In genomic region chr10:77350711-77351119, GRCh38 we compare ENCODE assay signal across 9 cellular contexts.
DNase-seq lines count a peak whose midpoint lies in the region; ATAC-seq and TF ChIP-seq lines count a peak whose summit lies in the region.
"Had no signal": no experiment of that assay in that cellular context is flagged by ENCODE, and none has a peak within 500 bp of the region (broad histone marks: within the 10 kb centered on the region; RNA-seq: fewer than 3 reads in every experiment).

No MANE protein-coding gene starts in this region.

- TF ChIP-seq POLR2A in IMR-90 (IDR thresholded peaks at IDR 0.05; ENCODE audit: low read depth, low read length): 0 out of 2 replicates have a peak, but pooled peaks have one; percentile 26

- H2BK5ac ChIP-seq in IMR-90 (ENCODE audit: low read depth, low read length, poor library complexity, severe bottlenecking): peak overlapping the region; percentile 84

- peak overlapping the region; percentile 90 for H2BK20ac ChIP-seq in IMR-90 (ENCODE audit: low read depth, low read length)

- ATAC-seq in IMR-90 (ENCODE audit: low read depth) (peak; percentile 94), HG02840 (IDR thresholded peaks at IDR 0.05; ENCODE audit: low FRiP score, unreplicated experiment) (no peak), HG03354 (IDR thresholded peaks at IDR 0.05; ENCODE audit: poor library complexity, severe bottlenecking, unreplicated experiment) (no peak)

- peak overlapping the region; percentile 95; the same call in 1 of the 3 replicates for H2BK15ac ChIP-seq in IMR-90 (ENCODE audit: low read depth, low read length)

- H3K9me1 ChIP-seq in IMR-90 (ENCODE audit: insufficient read depth, low read length): peaks cover 18% of the 10 kb centered on the region

- BruUV-seq in IMR-90 (replicated peaks; lab: Mats Ljungman, UMichigan) (no TSS peak), mammary epithelial cell (replicated peaks; lab: Mats Ljungman, UMichigan) (no TSS peak)

- H3K18ac ChIP-seq in IMR-90 (ENCODE audit: low read depth, low read length): no peak overlapping the region; the same call in 1 of the 2 replicates

- H3K27me3 ChIP-seq in IMR-90 (ENCODE audit: control insufficient read depth, insufficient read depth, low read length) (no peaks in the 10 kb centered on the region), mammary epithelial cell (ENCODE audit: insufficient read depth, low read length) (no peaks in the 10 kb centered on the region), osteoblast (ENCODE audit: insufficient read depth, low read length) (no peaks in the 10 kb centered on the region)

- H3K4me1 ChIP-seq in IMR-90 (ENCODE audit: control insufficient read depth, insufficient read depth, low read length) (peaks cover 16% of the 10 kb centered on the region), mammary epithelial cell (ENCODE audit: insufficient read depth, low read length) (peaks cover 40% of the 10 kb centered on the region), osteoblast (ENCODE audit: insufficient read depth, low read length) (peaks cover 44% of the 10 kb centered on the region)

- no peak overlapping the region for H4K5ac ChIP-seq in IMR-90 (ENCODE audit: low read depth, low read length)

- no peak overlapping the region for H3K27ac ChIP-seq in IMR-90 (ENCODE audit: insufficient read depth, low read length)
- peak overlapping the region; percentile 69 for H3K27ac ChIP-seq in mammary epithelial cell (ENCODE audit: insufficient read depth, low read depth, low read length)
- peak overlapping the region; percentile 98 for H3K27ac ChIP-seq in osteoblast (ENCODE audit: low read depth, low read length)

- intact Hi-C loops in IMR-90 (cut with micrococcal nuclease) (loop anchor here (5.0 kb wide), 1 partner anchor 172 kb away; no protein-coding TSS in a partner anchor), mammary epithelial cell (cut with micrococcal nuclease) (loop anchor here (2.0 to 10.0 kb wide), 3 partner anchors 42 to 186 kb away; no protein-coding TSS in a partner anchor)

- POLR2A ChIA-PET in IMR-90 (lab: Charles Lee; ENCODE audit: unreplicated experiment): interaction anchor here (1.0 kb wide), 1 partner anchor 43 kb away, joined by 5 read pairs; no protein-coding TSS in a partner anchor

- peak overlapping the region; percentile 23; the same call in 1 of the 2 replicates for H3K4me2 ChIP-seq in IMR-90 (ENCODE audit: low read depth, low read length)
- peak overlapping the region; percentile 59 for H3K4me2 ChIP-seq in mammary epithelial cell (ENCODE audit: insufficient read depth, low read depth, low read length)
- peak overlapping the region; percentile 73 for H3K4me2 ChIP-seq in osteoblast (ENCODE audit: insufficient read depth, low read length)

- no peaks in the 10 kb centered on the region for H4K20me1 ChIP-seq in IMR-90 (ENCODE audit: insufficient read depth, low read length)
- H4K20me1 ChIP-seq in mammary epithelial cell (ENCODE audit: insufficient read depth, low read length): no peaks in the 10 kb centered on the region
- no peaks in the 10 kb centered on the region for H4K20me1 ChIP-seq in osteoblast (ENCODE audit: insufficient read depth, low read length)

- H2BK120ac ChIP-seq in IMR-90 (ENCODE audit: low read depth, low read length): peak overlapping the region; percentile 97

- in situ Hi-C loops in IMR-90 (cut with MboI; ENCODE audit: low sequenced_read_pairs) (no loop called here), mammary epithelial cell (cut with MboI; ENCODE audit: low sequenced_read_pairs in 2 of 2) (no loop called here)

- DNase-seq in COLO829 (ENCODE audit: low spot score) (peak; percentile 89), IMR-90 (peak; percentile 100), mammary epithelial cell (peak; percentile 98), osteoblast (ENCODE audit: insufficient read length, low spot score, missing footprints) (peak; percentile 94), NCI-H524 (lab: John Stamatoyannopoulos, UW) (no peak), GM10266 (ENCODE audit: extremely low spot score) (no peak)
- DNase-seq: heart right ventricle had no signal

- TF ChIP-seq CTCF in IMR-90 (conservative IDR thresholded peaks at IDR 0.05; ENCODE audit: low read depth, low read length) (0 out of 2 replicates have a peak, but pooled peaks have one; percentile 31), mammary epithelial cell (conservative IDR thresholded peaks at IDR 0.05 in 1 of 2, IDR thresholded peaks at IDR 0.05 in 1 of 2; ENCODE audit: extremely low read depth in 1 of 2, insufficient read depth in 1 of 2, low read depth in 1 of 2, low read length in 2 of 2) (peak in 1 of 2 donors; percentile 27), osteoblast (IDR thresholded peaks at IDR 0.05; ENCODE audit: extremely low read depth, low read depth, low read length) (peak; percentile 23), GM10266 (IDR thresholded peaks at IDR 0.05; ENCODE audit: control insufficient read depth, insufficient read depth, low read depth, missing control alignments) (no peak)

- peak overlapping the region; percentile 15; the same call in 1 of the 2 replicates for H3K23ac ChIP-seq in IMR-90 (ENCODE audit: low read depth, low read length)

- H2AFZ ChIP-seq in IMR-90 (replicated peaks; ENCODE audit: low read length, poor library complexity): peak overlapping the region; percentile 35
- no peak overlapping the region for H2AFZ ChIP-seq in mammary epithelial cell (ENCODE audit: low read depth, low read length)
- H2AFZ ChIP-seq in osteoblast (ENCODE audit: low read length): no peak overlapping the region

- no peak overlapping the region for H3K14ac ChIP-seq in IMR-90 (replicated peaks; ENCODE audit: low read depth, low read length)

- no peaks in the 10 kb centered on the region for H3K79me2 ChIP-seq in mammary epithelial cell (ENCODE audit: insufficient read depth, low read length)
- H3K79me2 ChIP-seq in osteoblast (ENCODE audit: insufficient read depth, low read length): no peaks in the 10 kb centered on the region

- peak overlapping the region; percentile 82; the same call in 1 of the 2 replicates for H3K56ac ChIP-seq in IMR-90 (ENCODE audit: extremely low read depth, insufficient read depth, low read length)

- H3K36me3 ChIP-seq in IMR-90 (ENCODE audit: control insufficient read depth, insufficient read depth, low read length) (no peaks in the 10 kb centered on the region), mammary epithelial cell (ENCODE audit: insufficient read depth, low read length) (no peaks in the 10 kb centered on the region), osteoblast (ENCODE audit: insufficient read depth, low read length) (no peaks in the 10 kb centered on the region)
- H3K36me3 ChIP-seq: heart right ventricle had no signal

- dilution Hi-C loops in IMR-90 (cut with HindIII; ENCODE audit: low sequenced_read_pairs, unreplicated experiment): no loop called here
- dilution Hi-C loops in mammary epithelial cell (cut with HindIII; ENCODE audit: low sequenced_read_pairs): loop anchor here (5.0 kb wide), 1 partner anchor 43 kb away; no protein-coding TSS in a partner anchor

- no peaks in the 10 kb centered on the region for H3K9me3 ChIP-seq in IMR-90 (ENCODE audit: control insufficient read depth, insufficient read depth, low read length)
- no peaks in the 10 kb centered on the region for H3K9me3 ChIP-seq in mammary epithelial cell (replicated peaks; ENCODE audit: insufficient read depth, low read length)
- H3K9me3 ChIP-seq in osteoblast (ENCODE audit: low read depth, low read length): no peaks in the 10 kb centered on the region
- H3K9me3 ChIP-seq: heart right ventricle had no signal

- H2AK5ac ChIP-seq in IMR-90 (ENCODE audit: low read depth, low read length): 0 out of 2 replicates have a peak overlapping the region, but pooled peaks have one; percentile 76

- peak; percentile 36 for TF ChIP-seq RAD21 in IMR-90 (IDR thresholded peaks at IDR 0.05; ENCODE audit: low read length)

- peak overlapping the region; percentile 89 for H4K91ac ChIP-seq in IMR-90 (ENCODE audit: insufficient read depth, low read depth, low read length)

- H3K9ac ChIP-seq in IMR-90 (ENCODE audit: low read depth, low read length) (no peak overlapping the region), mammary epithelial cell (ENCODE audit: insufficient read depth, low read length) (peak overlapping the region; percentile 47)

- H3K4ac ChIP-seq in IMR-90 (ENCODE audit: low read depth, low read length): peak overlapping the region; percentile 68

- CTCF ChIA-PET in IMR-90 (lab: Yijun Ruan, JAX): interaction anchor here (0.9 kb wide), 1 partner anchor 177 kb away, joined by 3 read pairs; no protein-coding TSS in a partner anchor
- CTCF ChIA-PET in mammary epithelial cell (lab: Charles Lee; ENCODE audit: low non-redundant PET): interaction anchor here (0.7 to 0.8 kb wide), 2 partner anchors 155 to 177 kb away, joined by 3 to 10 read pairs; no protein-coding TSS in a partner anchor

- peak overlapping the region; percentile 86 to 88; a peak in 3 of 4 replicates for H4K8ac ChIP-seq in IMR-90 (ENCODE audit: low read depth in 2 of 2, low read length in 2 of 2)

- H3K4me3 ChIP-seq in IMR-90 (ENCODE audit: insufficient read depth, low read depth, low read length) (no peak overlapping the region), mammary epithelial cell (replicated peaks in 1 of 3; ENCODE audit: insufficient read depth in 1 of 3, low read depth in 2 of 3, low read length in 3 of 3) (no peak overlapping the region), osteoblast (ENCODE audit: insufficient read depth, low read length) (no peak overlapping the region)
- H3K4me3 ChIP-seq: heart right ventricle had no signal

- peaks cover 0 to 16% of the 10 kb centered on the region in 2 experiments; a peak in 1 of 4 replicates for H3K79me1 ChIP-seq in IMR-90 (ENCODE audit: low read depth in 1 of 2, low read length in 2 of 2)

- WGBS in IMR-90 (ENCODE audit: extremely low coverage in 2 of 2, insufficient read length in 1 of 2), 2 experiments: no CpG with 5 or more reads among the region's 1 CpG
- WGBS in mammary epithelial cell (ENCODE audit: low coverage, missing lambda C conversion rate): 0% methylated on average over 1 of the region's 1 CpG

- H2AK9ac ChIP-seq in IMR-90 (replicated peaks; ENCODE audit: low read depth, low read length, poor library complexity): peak overlapping the region; percentile 13

TF ChIP-seq in IMR-90, 13 proteins besides CTCF, POLR2A, EP300 and RAD21 (continues in another document):
- TF ChIP-seq MAFK (IDR thresholded peaks at IDR 0.05; ENCODE audit: low read depth, low read length) (no peak), RCOR1 (IDR thresholded peaks at IDR 0.05; ENCODE audit: insufficient replicate concordance, low read length) (no peak), MAZ (IDR thresholded peaks at IDR 0.05; ENCODE audit: borderline replicate concordance, low read depth, low read length) (peak; percentile 71; the same call in 1 of the 2 replicates), MXI1 (IDR thresholded peaks at IDR 0.05; ENCODE audit: borderline replicate concordance, low read depth, low read length) (no peak), FOS (IDR thresholded peaks at IDR 0.05; ENCODE audit: low read depth, low read length) (peak; percentile 100), CEBPB (IDR thresholded peaks at IDR 0.05; ENCODE audit: low read depth, low read length) (peak; percentile 70), BHLHE40 (IDR thresholded peaks at IDR 0.05; ENCODE audit: low read depth, low read length) (peak; percentile 84)

Comparison
In these comparisons a context has a peak if more than half of its experiments do, and no peak if none do; other contexts are left out.
1. DNase-seq: peak in COLO829 (single experiment), IMR-90 (single experiment), mammary epithelial cell (single experiment) and osteoblast (single experiment); none in NCI-H524 (0 of 2) and GM10266 (single experiment).
2. H3K4me2 ChIP-seq: peak in every context shown above with its lines; median percentile 73 in osteoblast; 59 in mammary epithelial cell; 23 in IMR-90.